ENCODE assay signal across 6 cellular contexts in genomic region chr3:169811606-169812123, GRCh38. TPM values are rescaled to one million over a fixed set of nuclear protein-coding genes. Genes with fewer than 3 reads are reported as not detected.
DNase-seq lines count a peak whose midpoint lies in the region; ATAC-seq and TF ChIP-seq lines count a peak whose summit lies in the region.

No MANE protein-coding gene starts in this region.

- no peak for TF ChIP-seq POLR2A in heart left ventricle (IDR thresholded peaks at IDR 0.05)
- no peak for TF ChIP-seq POLR2A in stomach (IDR thresholded peaks at IDR 0.05)

- 4 to 14% (median 8%) methylated on average over 11 to 15 of the region's 15 CpGs for WGBS in heart left ventricle, 4 donors
- WGBS in stomach, 5 donors = 2 to 13% (median 5%) methylated on average over 12 to 15 of the region's 15 CpGs

- TF ChIP-seq CTCF in heart left ventricle (IDR thresholded peaks at IDR 0.05) = no peak
- TF ChIP-seq CTCF in stomach (IDR thresholded peaks at IDR 0.05) = no peak

- ATAC-seq in heart left ventricle = peak; percentile 20 to 47 (median 27)
- no peak for ATAC-seq in HG02884 (IDR thresholded peaks at IDR 0.05; ENCODE audit: unreplicated experiment)

- peaks cover 0 to 26% (median 7%) of the 10 kb centered on the region in 12 donors for H3K4me1 ChIP-seq in heart left ventricle
- peaks cover 24 to 35% (median 26%) of the 10 kb centered on the region in 4 donors for H3K4me1 ChIP-seq in stomach

- intact Hi-C loops in heart left ventricle (cut with DNase I) = no loop called here
- intact Hi-C loops in stomach (cut with DNase I; ENCODE audit: low total_unique reads) = no loop called here

- TF ChIP-seq EP300 in stomach (IDR thresholded peaks at IDR 0.05) = no peak

- H3K9me3 ChIP-seq in SK-N-MC (ENCODE audit: low read depth, low read length) (no peaks in the 10 kb centered on the region), heart left ventricle (peaks cover 0 to 14% (median 0%) of the 10 kb centered on the region in 12 donors), stomach (peaks cover 0 to 8% (median 4%) of the 10 kb centered on the region in 4 donors)

- H3K4me3 ChIP-seq in SK-N-MC (peak overlapping the region; percentile 82), heart left ventricle (peak overlapping the region; percentile 47 to 78 (median 66)), stomach (peak overlapping the region; percentile 59 to 77 (median 66))

- peak overlapping the region; percentile 40; the same call in 1 of the 2 replicates for H3K27ac ChIP-seq in SK-N-MC
- H3K27ac ChIP-seq in heart left ventricle = peak overlapping the region in 11 of 12 donors; percentile 39 to 86 (median 61)
- peak overlapping the region; percentile 29 to 83 (median 68) for H3K27ac ChIP-seq in stomach

- DNase-seq in NCI-H2081 (lab: John Stamatoyannopoulos, UW) = peak; percentile 35 to 62
- no peak for DNase-seq in NCI-H2081 treated with DMSO at 0.1 percent for 48 hours (lab: John Stamatoyannopoulos, UW)
- DNase-seq in SK-N-MC (ENCODE audit: low read depth, low spot score) = no peak
- no peak for DNase-seq in heart left ventricle
- DNase-seq in stomach = no peak

- H3K9ac ChIP-seq in SK-N-MC (ENCODE audit: insufficient read length) = peak overlapping the region; percentile 81

- no peaks in the 10 kb centered on the region for H3K27me3 ChIP-seq in heart left ventricle
- no peaks in the 10 kb centered on the region for H3K27me3 ChIP-seq in stomach

- H3K36me3 ChIP-seq in SK-N-MC (ENCODE audit: insufficient read depth, low read length) (no peaks in the 10 kb centered on the region), heart left ventricle (no peaks in the 10 kb centered on the region), stomach (no peaks in the 10 kb centered on the region)

RNA-seq across cellular contexts. Expression of gene LRRIQ4, which starts 1.0 kb away (rescaled TPM):
- total RNA-seq in heart left ventricle (not detected), stomach (1 to 10 TPM in 1 of 5 donors, not detected in 4; 4.6 TPM)
- polyA plus RNA-seq in heart left ventricle (not detected), stomach (not detected)

RNA-seq across cellular contexts. Expression of gene LRRC34, which starts 1.0 kb away (rescaled TPM):
- total RNA-seq in heart left ventricle (1 to 10 TPM in 6 of 9 donors, under 1 TPM in 2, not detected in 1; 0.60 to 2.4 (median 1.6) TPM), stomach (1 to 10 TPM in 1 of 5 donors, under 1 TPM in 1, not detected in 3; 0.43 to 4.2 TPM)
- polyA plus RNA-seq in heart left ventricle (under 1 TPM; 0.91 to 0.93 TPM), stomach (1 to 10 TPM in 2 of 3 donors, under 1 TPM in 1; 0.88 to 2.1 (median 1.7) TPM)

RNA-seq across cellular contexts. Expression of gene MYNN, which starts 38.5 kb away (rescaled TPM):
- total RNA-seq in heart left ventricle = 10 to 100 TPM in 7 of 9 donors, 1 to 10 TPM in 2; 8.8 to 14.1 (median 10.5) TPM
- polyA plus RNA-seq in heart left ventricle = 1 to 10 TPM; 5.0 to 9.9 TPM
- 100 to 1,000 TPM in 1 of 5 donors, 10 to 100 TPM in 4; 11.3 to 136 (median 24.5) TPM for total RNA-seq in stomach
- polyA plus RNA-seq in stomach = 10 to 100 TPM in 1 of 3 donors, 1 to 10 TPM in 2; 6.8 to 14.8 (median 7.2) TPM

RNA-seq across cellular contexts. Expression of gene ACTRT3, which starts 42.3 kb away (rescaled TPM):
- total RNA-seq in heart left ventricle (1 to 10 TPM in 2 of 9 donors, under 1 TPM in 7; 0.18 to 1.3 (median 0.54) TPM), stomach (1 to 10 TPM in 2 of 5 donors, under 1 TPM in 1, not detected in 2; 0.45 to 2.2 (median 1.4) TPM)
- polyA plus RNA-seq in heart left ventricle (under 1 TPM; 0.27 to 0.68 TPM), stomach (1 to 10 TPM in 2 of 3 donors, under 1 TPM in 1; 0.76 to 1.6 (median 1.1) TPM)

RNA-seq across cellular contexts. Expression of gene TERC, which starts 46.8 kb away (rescaled TPM):
- total RNA-seq in heart left ventricle (10 to 100 TPM in 2 of 9 donors, 1 to 10 TPM in 5, not detected in 2; 1.0 to 60.8 (median 3.1) TPM), stomach (100 to 1,000 TPM; 107 to 717 (median 249) TPM)
- polyA plus RNA-seq in heart left ventricle (not detected), stomach (not detected)

Comparison
In these comparisons a context has a peak if more than half of its experiments do, and no peak if none do; other contexts are left out.
1. DNase-seq: peak in NCI-H2081 (2 of 2); none in NCI-H2081 treated with DMSO at 0.1 percent for 48 hours (single experiment), SK-N-MC (single experiment), heart left ventricle (0 of 5) and stomach (single experiment).
2. Peak in every context shown above with its lines, with median percentiles within 50 percentile points of each other: H3K27ac ChIP-seq and H3K4me3 ChIP-seq.